Comparison of ENCODE assay signal across 8 cellular contexts in genomic region chr6:162728177-162728571, GRCh38. TPM values are rescaled to one million over a fixed set of nuclear protein-coding genes. Genes with fewer than 3 reads are reported as not detected.
DNase-seq lines count a peak whose midpoint lies in the region; ATAC-seq and TF ChIP-seq lines count a peak whose summit lies in the region.

No MANE protein-coding gene starts in this region.

- no peak overlapping the region for H2BK120ac ChIP-seq in mesendoderm (ENCODE audit: low read depth, low read length)

- no peak overlapping the region for H2AK5ac ChIP-seq in mesendoderm (ENCODE audit: low read length)

- no peaks in the 10 kb centered on the region for H3K9me3 ChIP-seq in body of pancreas

- peak overlapping the region; percentile 84 for H3K4me3 Mint-ChIP-seq in activated naive CD4-positive, alpha-beta T cell treated with anti-CD3 and anti-CD28 coated beads for 36 hours
- H3K4me3 Mint-ChIP-seq in type B pancreatic cell: peak overlapping the region; percentile 98

- CTCF ChIA-PET in activated naive CD4-positive, alpha-beta T cell treated with anti-CD3 and anti-CD28 coated beads for 36 hours (lab: Charles Lee): interaction anchor here (0.7 kb wide), 1 partner anchor 83 kb away, joined by 3 read pairs; no protein-coding TSS in a partner anchor

- peak overlapping the region in 3 of 4 donors; percentile 52 to 96 (median 95) for H3K27ac ChIP-seq in body of pancreas
- no peak overlapping the region for H3K27ac ChIP-seq in mesendoderm (ENCODE audit: low read depth, low read length)

- peaks cover 2% of the 10 kb centered on the region for H3K9me3 Mint-ChIP-seq in activated naive CD4-positive, alpha-beta T cell treated with anti-CD3 and anti-CD28 coated beads for 36 hours
- no peaks in the 10 kb centered on the region for H3K9me3 Mint-ChIP-seq in type B pancreatic cell

- H3K4ac ChIP-seq in mesendoderm (ENCODE audit: low read depth, low read length): no peak overlapping the region

- peaks cover 9% of the 10 kb centered on the region for H3K4me1 Mint-ChIP-seq in activated naive CD4-positive, alpha-beta T cell treated with anti-CD3 and anti-CD28 coated beads for 36 hours (ENCODE audit: low read depth)
- H3K4me1 Mint-ChIP-seq in type B pancreatic cell (ENCODE audit: unreplicated experiment): peaks cover 17% of the 10 kb centered on the region

- H3K79me1 ChIP-seq in mesendoderm (ENCODE audit: low read length): no peaks in the 10 kb centered on the region

- H3K56ac ChIP-seq in mesendoderm (ENCODE audit: low read length): no peak overlapping the region

- H4K5ac ChIP-seq in mesendoderm (ENCODE audit: low read length): no peak overlapping the region

- H3K36me3 ChIP-seq in body of pancreas (replicated peaks in 1 of 2; ENCODE audit: insufficient read depth in 1 of 2, low read depth in 2 of 2) (no peaks in the 10 kb centered on the region), mesendoderm (ENCODE audit: control insufficient read depth, insufficient read depth, low read length) (no peaks in the 10 kb centered on the region)

- TF ChIP-seq CTCF in body of pancreas (IDR thresholded peaks at IDR 0.05) (no peak), type B pancreatic cell (conservative IDR thresholded peaks at IDR 0.05) (no peak)

- no peak overlapping the region for H2BK5ac ChIP-seq in mesendoderm (ENCODE audit: low read length)

- intact Hi-C loops in activated naive CD4-positive, alpha-beta T cell treated with anti-CD3 and anti-CD28 coated beads for 36 hours (cut with micrococcal nuclease): loop anchor here (5.0 to 10.0 kb wide), 4 partner anchors 447 to 1736 kb away; partner anchors contain the start of genes AGPAT4 and MAP3K4
- intact Hi-C loops in body of pancreas (cut with DNase I): no loop called here

- no peak for ATAC-seq in body of pancreas

- no peak overlapping the region for H3K9ac ChIP-seq in mesendoderm (ENCODE audit: low read length)

- no peaks in the 10 kb centered on the region for H3K27me3 ChIP-seq in body of pancreas
- H3K27me3 ChIP-seq in mesendoderm (ENCODE audit: insufficient read depth, low read length, poor library complexity): no peaks in the 10 kb centered on the region

- H3K4me3 ChIP-seq in body of pancreas (no peak overlapping the region), mesendoderm (ENCODE audit: low read length) (no peak overlapping the region)

- no peaks in the 10 kb centered on the region for H3K36me3 Mint-ChIP-seq in activated naive CD4-positive, alpha-beta T cell treated with anti-CD3 and anti-CD28 coated beads for 36 hours (ENCODE audit: low read depth)
- H3K36me3 Mint-ChIP-seq in type B pancreatic cell: no peaks in the 10 kb centered on the region

- H3K18ac ChIP-seq in mesendoderm (ENCODE audit: low read length): no peak overlapping the region

- peak overlapping the region; percentile 36 for H3K27ac Mint-ChIP-seq in activated naive CD4-positive, alpha-beta T cell treated with anti-CD3 and anti-CD28 coated beads for 36 hours
- H3K27ac Mint-ChIP-seq in type B pancreatic cell: peak overlapping the region; percentile 91

- no peak for TF ChIP-seq POLR2A in body of pancreas (IDR thresholded peaks at IDR 0.05)

- no peak overlapping the region for H4K8ac ChIP-seq in mesendoderm (ENCODE audit: low read depth, low read length)

- no peaks in the 10 kb centered on the region for H3K27me3 Mint-ChIP-seq in activated naive CD4-positive, alpha-beta T cell treated with anti-CD3 and anti-CD28 coated beads for 36 hours (ENCODE audit: low read depth)
- no peaks in the 10 kb centered on the region for H3K27me3 Mint-ChIP-seq in type B pancreatic cell

- H3K79me2 ChIP-seq in mesendoderm (ENCODE audit: control insufficient read depth, insufficient read depth, low read length): no peaks in the 10 kb centered on the region

- WGBS in body of pancreas, 2 donors: 30 to 31% methylated on average over 7 of the region's 7 CpGs
- WGBS in mesendoderm (ENCODE audit: extremely low coverage, insufficient coverage, low lambda C conversion rate): no CpG with 5 or more reads among the region's 7 CpGs

- no peak for DNase-seq in activated naive CD4-positive, alpha-beta T cell treated with anti-CD3 and anti-CD28 coated beads for 36 hours
- DNase-seq in activated naive CD4-positive, alpha-beta T cell treated with Interleukin-2 at 50 U/mL for 16 hours: no peak
- DNase-seq in body of pancreas (peak in 2 of 4 donors; percentile 3 to 29), midbrain (lab: John Stamatoyannopoulos, UW) (peak; percentile 63), type B pancreatic cell (ENCODE audit: extremely low spot score, unreplicated experiment) (no peak), DMS79 (lab: John Stamatoyannopoulos, UW) (no peak), mesendoderm (no peak), NCI-H1105 (lab: John Stamatoyannopoulos, UW) (no peak)

- no peak overlapping the region for H3K23ac ChIP-seq in mesendoderm (ENCODE audit: low read length)

- peaks cover 35% of the 10 kb centered on the region for H3K4me1 ChIP-seq in body of pancreas
- no peaks in the 10 kb centered on the region for H3K4me1 ChIP-seq in mesendoderm (ENCODE audit: control insufficient read depth, low read depth, low read length)

- no peak overlapping the region for H3K4me2 ChIP-seq in mesendoderm (ENCODE audit: low read length)

- H2BK15ac ChIP-seq in mesendoderm (replicated peaks; ENCODE audit: low read depth): no peak overlapping the region

RNA-seq across cellular contexts. Expression of gene PACRG, which starts 0.4 kb away (rescaled TPM):
- not detected for total RNA-seq in activated naive CD4-positive, alpha-beta T cell treated with anti-CD3 and anti-CD28 coated beads for 36 hours
- total RNA-seq in body of pancreas (10 to 100 TPM in 1 of 2 donors, 1 to 10 TPM in 1; 7.8 to 10.9 TPM), type B pancreatic cell (ENCODE audit: low replicate concordance) (1.6 and 5.6 TPM in 2 replicates)
- polyA plus RNA-seq in mesendoderm (2013, experiment 1 of 2): 0.18 TPM
- 0.25 TPM for polyA plus RNA-seq in mesendoderm (2013, experiment 2 of 2)

RNA-seq across cellular contexts. Expression of gene PRKN, which starts 0.6 kb away (rescaled TPM):
- total RNA-seq in activated naive CD4-positive, alpha-beta T cell treated with anti-CD3 and anti-CD28 coated beads for 36 hours: under 1 TPM; 0.33 to 0.72 TPM
- 1 to 10 TPM; 6.7 to 8.2 TPM for total RNA-seq in body of pancreas
- total RNA-seq in type B pancreatic cell (ENCODE audit: low replicate concordance): 1.3 and 6.2 TPM in 2 replicates
- polyA plus RNA-seq in mesendoderm (2013, experiment 1 of 2): 0.07 TPM
- 0.48 TPM for polyA plus RNA-seq in mesendoderm (2013, experiment 2 of 2)
